In the genomic region with DNA sequence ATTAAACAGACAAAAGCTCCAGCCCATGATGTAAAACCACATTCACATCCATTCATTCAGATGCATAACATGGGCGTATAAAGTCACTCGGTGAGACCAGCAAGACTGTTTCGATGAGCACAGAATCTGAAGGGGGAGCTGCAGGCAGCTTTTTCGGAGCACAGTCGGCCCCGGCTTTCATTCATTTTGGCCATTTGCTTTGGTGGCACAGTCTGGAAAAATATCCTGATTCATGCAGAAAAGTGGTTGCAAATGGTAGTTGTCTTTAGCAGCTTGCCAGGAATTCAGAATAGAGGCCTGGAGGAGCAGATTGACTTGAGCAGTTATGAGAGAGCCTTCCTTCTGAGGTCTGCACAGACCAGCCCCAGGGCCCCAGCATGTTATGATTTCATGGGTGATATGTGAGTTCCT, we compare ENCODE assay signal across 13 cellular contexts. TPM values are rescaled to one million over a fixed set of nuclear protein-coding genes. Genes with fewer than 3 reads are reported as not detected.
DNase-seq lines count a peak whose midpoint lies in the region; ATAC-seq and TF ChIP-seq lines count a peak whose summit lies in the region.
"Had no signal": no experiment of that assay in that cellular context is flagged by ENCODE, and none has a peak within 500 bp of the region (broad histone marks: within the 10 kb centered on the region; RNA-seq: fewer than 3 reads in every experiment).

No MANE protein-coding gene starts in this region.

- CTCF ChIA-PET in CD8-positive, alpha-beta T cell (lab: Charles Lee) = interaction anchor here (0.8 to 13.4 kb wide), 7 partner anchors 9 to 188 kb away, joined by 3 to 149 read pairs (median 3); no protein-coding TSS in a partner anchor

- H3K9ac ChIP-seq in HUES64 (ENCODE audit: low read depth, low read length) = no peak overlapping the region

- H3K9me3 ChIP-seq in CD8-positive, alpha-beta T cell (ENCODE audit: low read length) = no peaks in the 10 kb centered on the region
- H3K9me3 ChIP-seq in HUES64 (ENCODE audit: insufficient read depth, low read depth, low read length) = no peaks in the 10 kb centered on the region
- H3K9me3 ChIP-seq: right lobe of liver had no signal

- no peaks in the 10 kb centered on the region for H3K27me3 ChIP-seq in CD8-positive, alpha-beta T cell (ENCODE audit: insufficient read depth, low read length)
- no peaks in the 10 kb centered on the region for H3K27me3 ChIP-seq in HUES64 (ENCODE audit: insufficient read depth, low read length)
- H3K27me3 ChIP-seq: right lobe of liver had no signal

- peaks cover 65% of the 10 kb centered on the region for H3K36me3 Mint-ChIP-seq in CD8-positive, alpha-beta T cell
- H3K36me3 Mint-ChIP-seq in natural killer cell = no peaks in the 10 kb centered on the region

- TF ChIP-seq CTCF in CD8-positive, alpha-beta T cell (IDR thresholded peaks at IDR 0.05) = no peak
- no peak for TF ChIP-seq CTCF in natural killer cell (IDR thresholded peaks at IDR 0.05)

- H3K4me1 ChIP-seq in CD8-positive, alpha-beta T cell (ENCODE audit: insufficient read depth, low read length) = peaks cover 49% of the 10 kb centered on the region
- peaks cover 9% of the 10 kb centered on the region; the same call in 1 of the 2 replicates for H3K4me1 ChIP-seq in HUES64 (ENCODE audit: insufficient read depth, low read length)

- H3K4me1 Mint-ChIP-seq in CD8-positive, alpha-beta T cell (ENCODE audit: low read depth) = peaks cover 46% of the 10 kb centered on the region
- peaks cover 57 to 59% of the 10 kb centered on the region in 2 donors for H3K4me1 Mint-ChIP-seq in natural killer cell

- H3K9me3 Mint-ChIP-seq in CD8-positive, alpha-beta T cell = no peaks in the 10 kb centered on the region
- H3K9me3 Mint-ChIP-seq in natural killer cell = no peaks in the 10 kb centered on the region
- H3K9me3 Mint-ChIP-seq: activated naive CD8-positive, alpha-beta T cell treated with anti-CD3 and anti-CD28 coated beads, Interleukin-2, amount 10 ng/mL, durations not matched to agents 7 days and 5 days had no signal

- no peak for ATAC-seq in CD8-positive, alpha-beta T cell
- ATAC-seq in natural killer cell = no peak
- ATAC-seq: right lobe of liver had no signal

- H3K27ac Mint-ChIP-seq in CD8-positive, alpha-beta T cell = peak overlapping the region; percentile 28
- H3K27ac Mint-ChIP-seq in natural killer cell = peak overlapping the region; percentile 36 to 43
- H3K27ac Mint-ChIP-seq: activated naive CD8-positive, alpha-beta T cell treated with anti-CD3 and anti-CD28 coated beads, Interleukin-2, amount 10 ng/mL, durations not matched to agents 7 days and 5 days had no signal

- H3K36me3 ChIP-seq in CD8-positive, alpha-beta T cell (ENCODE audit: insufficient read depth, low read length) = peaks cover 61% of the 10 kb centered on the region
- H3K36me3 ChIP-seq in HUES64 (ENCODE audit: insufficient read depth, low read length) = no peaks in the 10 kb centered on the region

- 46% methylated on average over 6 of the region's 6 CpGs for WGBS in HUES64

- H3K27ac ChIP-seq in CD8-positive, alpha-beta T cell (ENCODE audit: low read depth, low read length) = no peak overlapping the region
- H3K27ac ChIP-seq in HUES64 (ENCODE audit: low read depth, low read length) (no peak overlapping the region; the same call in 1 of the 2 replicates), cingulate gyrus (ENCODE audit: low read depth, low read length) (peak overlapping the region; percentile 39)
- H3K27ac ChIP-seq: right lobe of liver had no signal

- no peak for DNase-seq in CD8-positive, alpha-beta T cell
- DNase-seq in natural killer cell (no peak), cardiac septum (ENCODE audit: low spot score) (no peak), ureter (ENCODE audit: low spot score) (no peak), NCI-H1694 (lab: John Stamatoyannopoulos, UW) (no peak)
- DNase-seq: activated naive CD8-positive, alpha-beta T cell treated with anti-CD3 and anti-CD28 coated beads, Interleukin-2, amount 10 ng/mL, durations not matched to agents 7 days and 5 days; GDM1; GOT3; NCI-H446; right lobe of liver had no signal

- intact Hi-C loops in CD8-positive, alpha-beta T cell (cut with DNase I, micrococcal nuclease) = no loop called here
- intact Hi-C loops in natural killer cell (cut with micrococcal nuclease) = no loop called here
- intact Hi-C loops in cardiac septum (cut with DNase I) = no loop called here

- no peaks in the 10 kb centered on the region for H3K27me3 Mint-ChIP-seq in CD8-positive, alpha-beta T cell (ENCODE audit: low read depth)
- no peaks in the 10 kb centered on the region for H3K27me3 Mint-ChIP-seq in natural killer cell (ENCODE audit: low read depth in 2 of 2)
- H3K27me3 Mint-ChIP-seq: activated naive CD8-positive, alpha-beta T cell treated with anti-CD3 and anti-CD28 coated beads, Interleukin-2, amount 10 ng/mL, durations not matched to agents 7 days and 5 days had no signal

- POLR2A ChIA-PET in CD8-positive, alpha-beta T cell (lab: Charles Lee) = interaction anchor here (4.7 kb wide), 1 partner anchor 10 kb away, joined by 35 read pairs; a partner anchor contains a TSS

- H3K4me3 Mint-ChIP-seq in CD8-positive, alpha-beta T cell = no peak overlapping the region
- H3K4me3 Mint-ChIP-seq in natural killer cell = peak overlapping the region; percentile 58
- H3K4me3 Mint-ChIP-seq: activated naive CD8-positive, alpha-beta T cell treated with anti-CD3 and anti-CD28 coated beads, Interleukin-2, amount 10 ng/mL, durations not matched to agents 7 days and 5 days had no signal

- no peak overlapping the region for H3K4me3 ChIP-seq in CD8-positive, alpha-beta T cell (ENCODE audit: low read depth, low read length)
- H3K4me3 ChIP-seq in HUES64 (ENCODE audit: low read length) = peak overlapping the region; percentile 21; the same call in 1 of the 2 replicates
- H3K4me3 ChIP-seq: right lobe of liver had no signal

RNA-seq across cellular contexts. Expression of a gene that starts 11.2 kb away (rescaled TPM):
- total RNA-seq in CD8-positive, alpha-beta T cell = 100 to 1,000 TPM; 408 to 413 TPM
- polyA plus RNA-seq in HUES64 (2013, experiment 1 of 2) = 6.8 TPM
- polyA plus RNA-seq in HUES64 (2013, experiment 2 of 2) = 7.0 TPM
- total RNA-seq in natural killer cell = 100 to 1,000 TPM in 2 of 3 donors, 10 to 100 TPM in 1; 90.9 to 117 (median 114) TPM
- 79.4 TPM for total RNA-seq in cardiac septum
- total RNA-seq in ureter = 36.6 TPM
- polyA plus RNA-seq: neural cell had no signal

RNA-seq across cellular contexts. Expression of a gene that starts 42.6 kb away (rescaled TPM):
- not detected for total RNA-seq in CD8-positive, alpha-beta T cell
- polyA plus RNA-seq in HUES64 (2013, experiment 1 of 2) = not detected
- polyA plus RNA-seq in HUES64 (2013, experiment 2 of 2) = not detected
- total RNA-seq in natural killer cell = not detected
- total RNA-seq in cardiac septum = not detected
- 0.70 TPM for total RNA-seq in ureter
- polyA plus RNA-seq: neural cell had no signal
